ENCODE assay signal across 1 cellular context in genomic region chr19:45154064-45154827, GRCh38.
TF ChIP-seq lines count a peak whose summit lies in the region.

No MANE protein-coding gene starts in this region.

TF ChIP-seq in HepG2, 621 proteins besides CTCF, POLR2A, EP300 and RAD21 (continued from another document):
- TF ChIP-seq, protein P1, sequence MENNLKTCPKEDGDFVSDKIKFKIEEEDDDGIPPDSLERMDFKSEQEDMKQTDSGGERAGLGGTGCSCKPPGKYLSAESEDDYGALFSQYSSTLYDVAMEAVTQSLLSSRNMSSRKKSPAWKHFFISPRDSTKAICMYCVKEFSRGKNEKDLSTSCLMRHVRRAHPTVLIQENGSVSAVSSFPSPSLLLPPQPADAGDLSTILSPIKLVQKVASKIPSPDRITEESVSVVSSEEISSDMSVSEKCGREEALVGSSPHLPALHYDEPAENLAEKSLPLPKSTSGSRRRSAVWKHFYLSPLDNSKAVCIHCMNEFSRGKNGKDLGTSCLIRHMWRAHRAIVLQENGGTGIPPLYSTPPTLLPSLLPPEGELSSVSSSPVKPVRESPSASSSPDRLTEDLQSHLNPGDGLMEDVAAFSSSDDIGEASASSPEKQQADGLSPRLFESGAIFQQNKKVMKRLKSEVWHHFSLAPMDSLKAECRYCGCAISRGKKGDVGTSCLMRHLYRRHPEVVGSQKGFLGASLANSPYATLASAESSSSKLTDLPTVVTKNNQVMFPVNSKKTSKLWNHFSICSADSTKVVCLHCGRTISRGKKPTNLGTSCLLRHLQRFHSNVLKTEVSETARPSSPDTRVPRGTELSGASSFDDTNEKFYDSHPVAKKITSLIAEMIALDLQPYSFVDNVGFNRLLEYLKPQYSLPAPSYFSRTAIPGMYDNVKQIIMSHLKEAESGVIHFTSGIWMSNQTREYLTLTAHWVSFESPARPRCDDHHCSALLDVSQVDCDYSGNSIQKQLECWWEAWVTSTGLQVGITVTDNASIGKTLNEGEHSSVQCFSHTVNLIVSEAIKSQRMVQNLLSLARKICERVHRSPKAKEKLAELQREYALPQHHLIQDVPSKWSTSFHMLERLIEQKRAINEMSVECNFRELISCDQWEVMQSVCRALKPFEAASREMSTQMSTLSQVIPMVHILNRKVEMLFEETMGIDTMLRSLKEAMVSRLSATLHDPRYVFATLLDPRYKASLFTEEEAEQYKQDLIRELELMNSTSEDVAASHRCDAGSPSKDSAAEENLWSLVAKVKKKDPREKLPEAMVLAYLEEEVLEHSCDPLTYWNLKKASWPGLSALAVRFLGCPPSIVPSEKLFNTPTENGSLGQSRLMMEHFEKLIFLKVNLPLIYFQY (CRISPR knock-in tag; IDR thresholded peaks at IDR 0.05; ENCODE audit: borderline replicate concordance) = peak; percentile 38
- TF ChIP-seq JUN (CRISPR knock-in tag; IDR thresholded peaks at IDR 0.05) = peak; percentile 93
- TF ChIP-seq NCOA2 (CRISPR knock-in tag; IDR thresholded peaks at IDR 0.05) = no peak
- TF ChIP-seq SRF (IDR thresholded peaks at IDR 0.05; ENCODE audit: low read depth, low read length) = no peak
- TF ChIP-seq MYPOP (CRISPR knock-in tag; IDR thresholded peaks at IDR 0.05) = no peak
- TF ChIP-seq HINFP (CRISPR knock-in tag; IDR thresholded peaks at IDR 0.05; ENCODE audit: low read depth) = no peak
- no peak for TF ChIP-seq KMT2A (CRISPR knock-in tag; IDR thresholded peaks at IDR 0.05)
- TF ChIP-seq ASH2L (IDR thresholded peaks at IDR 0.05; ENCODE audit: insufficient read length, low read depth, low read length) = no peak
- TF ChIP-seq ZNF703 (CRISPR knock-in tag; IDR thresholded peaks at IDR 0.05; ENCODE audit: borderline replicate concordance) = no peak
- TF ChIP-seq RFX3 (CRISPR knock-in tag; IDR thresholded peaks at IDR 0.05) = no peak
- TF ChIP-seq PLSCR1 (CRISPR knock-in tag; IDR thresholded peaks at IDR 0.05; ENCODE audit: borderline replicate concordance) = no peak
- peak; percentile 48 for TF ChIP-seq PITX1 (CRISPR knock-in tag; IDR thresholded peaks at IDR 0.05)
- TF ChIP-seq LCORL (IDR thresholded peaks at IDR 0.05) = peak; percentile 64; the same call in 1 of the 2 replicates
- TF ChIP-seq LCORL (CRISPR knock-in tag; IDR thresholded peaks at IDR 0.05) = peak; percentile 89
- TF ChIP-seq SCMH1 (CRISPR knock-in tag; IDR thresholded peaks at IDR 0.05; ENCODE audit: borderline replicate concordance) = no peak
- no peak for TF ChIP-seq PLRG1 (conservative IDR thresholded peaks at IDR 0.05)
- no peak for TF ChIP-seq KLF12 (CRISPR knock-in tag; IDR thresholded peaks at IDR 0.05; ENCODE audit: borderline replicate concordance)
- TF ChIP-seq CENPX (CRISPR knock-in tag; IDR thresholded peaks at IDR 0.05) = no peak
- TF ChIP-seq ZNF205 (CRISPR knock-in tag; IDR thresholded peaks at IDR 0.05) = no peak
- TF ChIP-seq NFYC (CRISPR knock-in tag; IDR thresholded peaks at IDR 0.05) = peak; percentile 76
- peak; percentile 74; the same call in 1 of the 2 replicates for TF ChIP-seq ZKSCAN8 (CRISPR knock-in tag; IDR thresholded peaks at IDR 0.05; ENCODE audit: borderline replicate concordance)
- TF ChIP-seq, protein P2, sequence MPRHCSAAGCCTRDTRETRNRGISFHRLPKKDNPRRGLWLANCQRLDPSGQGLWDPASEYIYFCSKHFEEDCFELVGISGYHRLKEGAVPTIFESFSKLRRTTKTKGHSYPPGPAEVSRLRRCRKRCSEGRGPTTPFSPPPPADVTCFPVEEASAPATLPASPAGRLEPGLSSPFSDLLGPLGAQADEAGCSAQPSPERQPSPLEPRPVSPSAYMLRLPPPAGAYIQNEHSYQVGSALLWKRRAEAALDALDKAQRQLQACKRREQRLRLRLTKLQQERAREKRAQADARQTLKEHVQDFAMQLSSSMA (CRISPR knock-in tag; IDR thresholded peaks at IDR 0.05) = no peak
- no peak for TF ChIP-seq ZNF616 (CRISPR knock-in tag; IDR thresholded peaks at IDR 0.05; ENCODE audit: low read depth)
- peak; percentile 20; the same call in 1 of the 2 replicates for TF ChIP-seq IRF2 (CRISPR knock-in tag; IDR thresholded peaks at IDR 0.05)
TF ChIP-seq in HepG2: peak in this region for 156.
